In the genomic region with DNA sequence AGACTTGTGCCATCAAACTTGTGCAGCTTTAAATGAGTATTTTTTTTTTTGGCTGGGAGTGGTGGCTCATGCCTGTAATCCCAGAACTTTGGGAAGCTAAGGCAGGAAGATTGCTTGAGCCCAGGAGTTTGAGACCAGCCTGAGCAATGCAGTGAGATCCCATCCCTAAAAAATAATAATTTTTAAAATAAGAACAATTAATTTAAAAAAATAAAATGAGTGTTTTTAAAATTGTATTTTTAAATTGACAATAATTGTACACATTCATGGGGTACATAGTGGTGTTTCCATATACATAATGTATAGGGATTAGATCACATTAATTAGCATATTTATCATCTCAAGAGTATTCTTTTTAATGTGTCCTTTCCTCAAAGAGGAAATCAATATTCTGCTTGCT, we compare ENCODE assay signal across 19 cellular contexts.
"Had no signal": no experiment of that assay in that cellular context is flagged by ENCODE, and none has a peak within 500 bp of the region (broad histone marks: within the 10 kb centered on the region; RNA-seq: fewer than 3 reads in every experiment).

No MANE protein-coding gene starts in this region.

- H3K4me1 Mint-ChIP-seq: activated T-helper 17 cell treated with anti-CD3 and anti-CD28 coated beads, Interleukin-2, amount 50 U/mL, for 72 hours; T-helper 17 cell had no signal

- H3K9me3 Mint-ChIP-seq: activated naive CD4-positive, alpha-beta T cell treated with anti-CD3 and anti-CD28 coated beads, Interleukin-2, amount 50 U/mL, for 72 hours; activated T-helper 17 cell treated with anti-CD3 and anti-CD28 coated beads, Interleukin-2, amount 50 U/mL, for 72 hours; mesothelial cell of epicardium; natural killer cell treated with Interleukin-12 subunit alpha and Interleukin-12 subunit beta and Interleukin-15 and Interleukin-18, amount 100 ng/mL, for 72 hours had no signal

- DNase-seq: activated T-cell treated with anti-CD3 and anti-CD28 coated beads, Interleukin-2, amount 50 U/mL, for 1 hour; adrenal gland; cerebellar nuclear complex; cortex of kidney; erythroblast; kidney glomerular epithelial cell; left lung; nucleus accumbens; posterior cingulate gyrus; right lobe of liver; SJCRH30; stimulated activated CD4-positive, alpha-beta T cell treated with anti-CD3 and anti-CD28 coated beads, Interleukin-4, amount 100 ng/mL, for 1 hour; stimulated activated naive CD4-positive, alpha-beta T cell; SW 1271; T-helper 17 cell had no signal

- H3K27ac Mint-ChIP-seq: activated naive CD4-positive, alpha-beta T cell treated with anti-CD3 and anti-CD28 coated beads, Interleukin-2, amount 50 U/mL, for 72 hours; activated T-helper 17 cell treated with anti-CD3 and anti-CD28 coated beads, Interleukin-2, amount 50 U/mL, for 72 hours; natural killer cell treated with Interleukin-12 subunit alpha and Interleukin-12 subunit beta and Interleukin-15 and Interleukin-18, amount 100 ng/mL, for 72 hours; T-helper 17 cell had no signal

- H3K4me3 ChIP-seq: adrenal gland, left lung, right lobe of liver had no signal

- H3K27me3 Mint-ChIP-seq: activated T-helper 17 cell treated with anti-CD3 and anti-CD28 coated beads, Interleukin-2, amount 50 U/mL, for 72 hours; natural killer cell treated with Interleukin-12 subunit alpha and Interleukin-12 subunit beta and Interleukin-15 and Interleukin-18, amount 100 ng/mL, for 72 hours; T-helper 17 cell had no signal

- H3K36me3 Mint-ChIP-seq: activated naive CD4-positive, alpha-beta T cell treated with anti-CD3 and anti-CD28 coated beads, Interleukin-2, amount 50 U/mL, for 72 hours; mesothelial cell of epicardium; natural killer cell treated with Interleukin-12 subunit alpha and Interleukin-12 subunit beta and Interleukin-15 and Interleukin-18, amount 100 ng/mL, for 72 hours had no signal

- H3K36me3 ChIP-seq: adrenal gland, left lung, right lobe of liver, SJCRH30 had no signal

- H3K4me3 Mint-ChIP-seq: activated T-helper 17 cell treated with anti-CD3 and anti-CD28 coated beads, Interleukin-2, amount 50 U/mL, for 72 hours; mesothelial cell of epicardium; natural killer cell treated with Interleukin-12 subunit alpha and Interleukin-12 subunit beta and Interleukin-15 and Interleukin-18, amount 100 ng/mL, for 72 hours; T-helper 17 cell had no signal

- H3K4me1 ChIP-seq: left lung, right lobe of liver had no signal

- H3K27me3 ChIP-seq: adrenal gland, left lung, right lobe of liver, SJCRH30 had no signal

- H3K27ac ChIP-seq: adrenal gland, left lung, right lobe of liver, SJCRH30 had no signal

- H3K9me3 ChIP-seq: adrenal gland, left lung, right lobe of liver, SJCRH30 had no signal
